23 cellular contexts compared by ENCODE assay signal in the genomic region with DNA sequence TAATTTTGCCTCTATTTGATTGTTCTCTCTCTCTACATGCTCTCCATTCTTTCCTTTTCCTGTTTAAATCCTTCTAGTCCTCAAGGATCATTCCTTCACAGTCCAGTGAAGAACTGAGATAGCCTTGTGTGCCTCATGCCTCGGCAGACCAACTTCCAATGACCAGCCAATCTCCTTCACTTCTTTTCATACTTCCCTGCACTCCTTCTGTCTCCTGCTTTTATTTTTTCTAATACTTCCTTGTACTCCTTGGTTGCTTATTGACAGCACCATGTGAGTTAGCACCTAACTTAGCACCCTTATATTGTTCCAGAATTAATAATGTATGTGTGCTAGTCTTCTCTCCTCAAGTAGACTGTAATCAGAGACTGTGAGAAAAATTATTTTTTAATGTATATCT.
"Had no signal": no experiment of that assay in that cellular context is flagged by ENCODE, and none has a peak within 500 bp of the region (broad histone marks: within the 10 kb centered on the region; RNA-seq: fewer than 3 reads in every experiment).

No MANE protein-coding gene starts in this region.

- ATAC-seq: foreskin keratinocyte; left lobe of liver; psoas muscle; sciatic nerve; stimulated activated memory B cell treated with anti-CD40 and anti-IgM and Interleukin-4, amounts not matched to agents 10 μg/mL and 1 μg/mL and 100 μg/mL, for 72 hours had no signal

- DNase-seq: effector CD4-positive, alpha-beta T cell; endodermal cell; erythroblast; foreskin keratinocyte; head of caudate nucleus; mesendoderm; naive B cell; psoas muscle; spleen; stimulated activated CD4-positive, alpha-beta T cell treated with anti-CD3 and anti-CD28 coated beads, Interleukin-15, amount 100 ng/mL, for 24 hours; stimulated activated CD4-positive, alpha-beta T cell treated with anti-CD3 and anti-CD28 coated beads, Interleukin-1b, Interleukin-23, amount 100 ng/mL, for 48 hours; stimulated activated CD4-positive, alpha-beta T cell treated with anti-CD3 and anti-CD28 coated beads, Interleukin-4, amount 100 ng/mL, for 24 hours; tibial artery; upper lobe of left lung; uterus had no signal

- H3K4me1 ChIP-seq: psoas muscle, spleen, tibial artery, upper lobe of left lung, uterus had no signal

- H3K79me2 ChIP-seq: hepatocyte had no signal

- H3K9me3 ChIP-seq: neutrophil, psoas muscle, spleen, tibial artery, upper lobe of left lung, uterus had no signal

- H3K9me3 Mint-ChIP-seq: endodermal cell; stimulated activated memory B cell treated with anti-CD40 and anti-IgM and Interleukin-4, amounts not matched to agents 10 μg/mL and 1 μg/mL and 100 μg/mL, for 72 hours; stimulated activated naive CD8-positive, alpha-beta T cell treated with anti-CD3 and anti-CD28 coated beads, Interleukin-15, Interleukin-2, amounts not matched to agents 100 ng/mL and 50 ng/mL, for 24 hours had no signal

- H3K27ac Mint-ChIP-seq: endodermal cell; stimulated activated memory B cell treated with anti-CD40 and anti-IgM and Interleukin-4, amounts not matched to agents 10 μg/mL and 1 μg/mL and 100 μg/mL, for 72 hours; stimulated activated naive CD8-positive, alpha-beta T cell treated with anti-CD3 and anti-CD28 coated beads, Interleukin-15, Interleukin-2, amounts not matched to agents 100 ng/mL and 50 ng/mL, for 24 hours had no signal

- H3K27me3 ChIP-seq: foreskin keratinocyte, hepatocyte, neutrophil, tibial artery, upper lobe of left lung, uterus had no signal

- H3K4me2 ChIP-seq: hepatocyte had no signal

- H3K36me3 Mint-ChIP-seq: naive B cell; stimulated activated memory B cell treated with anti-CD40 and anti-IgM and Interleukin-4, amounts not matched to agents 10 μg/mL and 1 μg/mL and 100 μg/mL, for 72 hours had no signal

- H3K4me3 ChIP-seq: coronary artery, hepatocyte, lung, psoas muscle, spleen, tibial artery, upper lobe of left lung, uterus had no signal

- H3K36me3 ChIP-seq: neutrophil, spleen, tibial artery, upper lobe of left lung, uterus had no signal

- H3K27ac ChIP-seq: coronary artery, foreskin keratinocyte, hepatocyte, neutrophil, psoas muscle, spleen, tibial artery, upper lobe of left lung, uterus had no signal

- H3K4me3 Mint-ChIP-seq: endodermal cell; naive B cell; stimulated activated memory B cell treated with anti-CD40 and anti-IgM and Interleukin-4, amounts not matched to agents 10 μg/mL and 1 μg/mL and 100 μg/mL, for 72 hours; stimulated activated naive CD8-positive, alpha-beta T cell treated with anti-CD3 and anti-CD28 coated beads, Interleukin-15, Interleukin-2, amounts not matched to agents 100 ng/mL and 50 ng/mL, for 24 hours had no signal

- H2AFZ ChIP-seq: hepatocyte had no signal

- H3K4me1 Mint-ChIP-seq: endodermal cell; naive B cell; stimulated activated memory B cell treated with anti-CD40 and anti-IgM and Interleukin-4, amounts not matched to agents 10 μg/mL and 1 μg/mL and 100 μg/mL, for 72 hours had no signal

- H3K27me3 Mint-ChIP-seq: stimulated activated naive CD8-positive, alpha-beta T cell treated with anti-CD3 and anti-CD28 coated beads, Interleukin-15, Interleukin-2, amounts not matched to agents 100 ng/mL and 50 ng/mL, for 24 hours had no signal
